In genomic region chr18:69787825-69788547, GRCh38 we compare ENCODE assay signal across 13 cellular contexts.
DNase-seq lines count a peak whose midpoint lies in the region; ATAC-seq and TF ChIP-seq lines count a peak whose summit lies in the region.
"Had no signal": no experiment of that assay in that cellular context is flagged by ENCODE, and none has a peak within 500 bp of the region (broad histone marks: within the 10 kb centered on the region; RNA-seq: fewer than 3 reads in every experiment).

No MANE protein-coding gene starts in this region.

- H3K27ac Mint-ChIP-seq in neural crest cell (ENCODE audit: unreplicated experiment): peak overlapping the region; percentile 87
- H3K27ac Mint-ChIP-seq: activated T-helper 2 cell treated with anti-CD3 and anti-CD28 coated beads, Interferon-gamma antibody, Interleukin-2, Interleukin-4, amounts not matched to agents 10 μg/mL and 5 μg/mL and 100 μg/mL, durations not matched to agents 14 hours and 24 hours and 36 hours had no signal

- H3K27me3 Mint-ChIP-seq in neural crest cell (ENCODE audit: low read depth): no peaks in the 10 kb centered on the region

- peaks cover 11% of the 10 kb centered on the region for H3K9me3 Mint-ChIP-seq in neural crest cell
- H3K9me3 Mint-ChIP-seq: activated T-helper 2 cell treated with anti-CD3 and anti-CD28 coated beads, Interferon-gamma antibody, Interleukin-2, Interleukin-4, amounts not matched to agents 10 μg/mL and 5 μg/mL and 100 μg/mL, durations not matched to agents 14 hours and 24 hours and 36 hours had no signal

- H3K36me3 Mint-ChIP-seq in neural crest cell (ENCODE audit: low read depth): peaks cover 2% of the 10 kb centered on the region

- no peak for TF ChIP-seq CTCF in neural crest cell (conservative IDR thresholded peaks at IDR 0.05)

- DNase-seq in Daoy (ENCODE audit: low read depth) (peak; percentile 10), M059J (ENCODE audit: low read depth) (peak; percentile 78), dedifferentiated amniotic fluid mesenchymal stem cell (ENCODE audit: extremely low spot score) (peak; percentile 50), neural crest cell (ENCODE audit: low read depth, low spot score) (no peak), GM19238 (ENCODE audit: insufficient read length, low spot score) (no peak), MV-4-11 (lab: John Stamatoyannopoulos, UW) (no peak)
- DNase-seq: central memory CD4-positive, alpha-beta T cell; gastrocnemius medialis; left colon; NCI-H1092; T-helper 1 cell had no signal

- peaks cover 22% of the 10 kb centered on the region for H3K4me1 Mint-ChIP-seq in neural crest cell

- no peak for ATAC-seq in HG02852 (IDR thresholded peaks at IDR 0.05; ENCODE audit: unreplicated experiment)
- ATAC-seq: gastrocnemius medialis, left colon had no signal

- no peak overlapping the region for H3K4me3 Mint-ChIP-seq in neural crest cell

Comparison
In these comparisons a context has a peak if more than half of its experiments do, and no peak if none do; other contexts are left out.
1. DNase-seq: peak in Daoy (single experiment), M059J (single experiment) and dedifferentiated amniotic fluid mesenchymal stem cell (single experiment); none in neural crest cell (single experiment), GM19238 (single experiment) and MV-4-11 (single experiment).